9 cellular contexts compared by ENCODE assay signal in the genomic region with DNA sequence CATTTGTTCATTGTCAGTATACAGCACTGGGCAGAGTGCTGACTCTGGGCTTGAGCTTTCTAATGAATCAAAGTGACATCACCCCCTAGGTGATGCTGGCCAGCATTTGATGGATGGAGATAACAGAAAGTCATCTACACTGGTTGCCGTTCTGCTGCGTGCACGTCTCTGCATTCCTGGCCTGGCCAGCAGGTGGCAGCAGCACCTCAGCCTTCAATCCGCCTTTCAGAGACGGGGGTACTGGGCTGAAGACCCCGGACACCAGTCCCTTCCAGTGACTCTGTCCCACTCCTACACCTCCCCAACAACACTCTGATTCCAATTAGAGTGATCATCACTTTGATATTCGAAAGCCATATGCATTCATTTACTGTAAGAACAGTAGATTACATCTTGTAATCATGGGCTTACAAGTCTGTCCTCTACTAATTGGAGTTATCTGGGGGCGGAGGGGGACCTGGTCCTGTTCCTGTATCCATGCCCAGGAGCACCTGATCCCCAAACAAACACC. TPM values are rescaled to one million over a fixed set of nuclear protein-coding genes. Genes with fewer than 3 reads are reported as not detected.
DNase-seq lines count a peak whose midpoint lies in the region; ATAC-seq, FAIRE-seq and TF ChIP-seq lines count a peak whose summit lies in the region.
"Had no signal": no experiment of that assay in that cellular context is flagged by ENCODE, and none has a peak within 500 bp of the region (broad histone marks: within the 10 kb centered on the region; RNA-seq: fewer than 3 reads in every experiment).

No MANE protein-coding gene starts in this region.

- H3K27ac Mint-ChIP-seq in neural progenitor cell, result peak overlapping the region; percentile 69

- H3K4me3 ChIP-seq in OCI-LY3 (ENCODE audit: low read length), result no peak overlapping the region
- no peak overlapping the region for H3K4me3 ChIP-seq in fibroblast of lung (replicated peaks in 1 of 4; ENCODE audit: control extremely low read depth in 1 of 4, insufficient read depth in 1 of 4, low read depth in 3 of 4, low read length in 4 of 4)
- no peak overlapping the region for H3K4me3 ChIP-seq in neural progenitor cell
- H3K4me3 ChIP-seq in tibial nerve, result no peak overlapping the region

- FAIRE-seq in H54 (lab: Jason Lieb, UNC), result peak; percentile 67
- FAIRE-seq: TTC549 had no signal

- no peaks in the 10 kb centered on the region for H3K36me3 ChIP-seq in OCI-LY3 (replicated peaks; ENCODE audit: low read depth, low read length)
- H3K36me3 ChIP-seq in fibroblast of lung (ENCODE audit: control insufficient read depth, insufficient read depth, low read length), result no peaks in the 10 kb centered on the region
- no peaks in the 10 kb centered on the region for H3K36me3 ChIP-seq in neural progenitor cell
- no peaks in the 10 kb centered on the region for H3K36me3 ChIP-seq in tibial nerve

- peak; percentile 31 for DNase-seq in DMS153 (lab: John Stamatoyannopoulos, UW)
- DNase-seq in H54 (ENCODE audit: insufficient read length, low spot score), result peak; percentile 64
- peak; percentile 39 for DNase-seq in activated T-cell treated with anti-CD3 and anti-CD28 coated beads for 48 hours (ENCODE audit: low read depth)
- peak; percentile 27 to 39 for DNase-seq in fibroblast of lung (ENCODE audit: low read depth in 2 of 2)
- peak; percentile 78 for DNase-seq in neural progenitor cell (ENCODE audit: low spot score)
- peak in 1 of 2 donors; percentile 55 for DNase-seq in tibial nerve (ENCODE audit: low spot score in 2 of 2)

- H3K36me3 Mint-ChIP-seq in neural progenitor cell, result no peaks in the 10 kb centered on the region

- no peaks in the 10 kb centered on the region for H4K20me1 ChIP-seq in OCI-LY3 (ENCODE audit: insufficient read depth, low read length)
- no peaks in the 10 kb centered on the region for H4K20me1 ChIP-seq in fibroblast of lung (ENCODE audit: control insufficient read depth, extremely low read depth, insufficient read depth, low read length)
- H4K20me1 ChIP-seq in neural progenitor cell (ENCODE audit: low read depth), result peaks cover 5% of the 10 kb centered on the region

- no peak for TF ChIP-seq POLR2A in H54 (IDR thresholded peaks at IDR 0.05; ENCODE audit: low read depth, low read length)
- TF ChIP-seq POLR2A in tibial nerve (IDR thresholded peaks at IDR 0.05), result no peak

- no peak overlapping the region for H3K4me3 Mint-ChIP-seq in neural progenitor cell

- no peaks in the 10 kb centered on the region for H3K27me3 ChIP-seq in OCI-LY3 (ENCODE audit: low read depth, low read length)
- H3K27me3 ChIP-seq in fibroblast of lung (ENCODE audit: control insufficient read depth, insufficient read depth, low read length), result no peaks in the 10 kb centered on the region
- H3K27me3 ChIP-seq in neural progenitor cell, result peaks cover 15% of the 10 kb centered on the region
- H3K27me3 ChIP-seq in tibial nerve, result no peaks in the 10 kb centered on the region

- WGBS in tibial nerve, 2 donors, result 5 to 8% methylated on average over 8 of the region's 8 CpGs

- TF ChIP-seq CTCF in OCI-LY3 (IDR thresholded peaks at IDR 0.05; ENCODE audit: low read depth, low read length) (peak; percentile 97), fibroblast of lung (conservative IDR thresholded peaks at IDR 0.05 in 1 of 2, IDR thresholded peaks at IDR 0.05 in 1 of 2; ENCODE audit: low read depth in 1 of 2, low read length in 2 of 2) (peak; percentile 93 to 95), neural progenitor cell (IDR thresholded peaks at IDR 0.05) (peak; percentile 99), tibial nerve (IDR thresholded peaks at IDR 0.05) (peak; percentile 94 to 99 (median 96))

- H2AFZ ChIP-seq in OCI-LY3 (ENCODE audit: low read depth, low read length), result no peak overlapping the region; the same call in 1 of the 2 replicates
- H2AFZ ChIP-seq in fibroblast of lung (ENCODE audit: low read length), result no peak overlapping the region
- no peak overlapping the region for H2AFZ ChIP-seq in neural progenitor cell (replicated peaks)

- TF ChIP-seq EP300 in tibial nerve (IDR thresholded peaks at IDR 0.05), result peak in 1 of 2 donors; percentile 40

- H3K9me3 ChIP-seq in OCI-LY3 (ENCODE audit: insufficient read depth, low read length) (no peaks in the 10 kb centered on the region), fibroblast of lung (ENCODE audit: control insufficient read depth, insufficient read depth, low read depth, low read length) (no peaks in the 10 kb centered on the region), neural progenitor cell (ENCODE audit: low read depth) (no peaks in the 10 kb centered on the region), tibial nerve (no peaks in the 10 kb centered on the region)

- H3K79me2 ChIP-seq in OCI-LY3 (ENCODE audit: low read length) (no peaks in the 10 kb centered on the region), fibroblast of lung (ENCODE audit: control insufficient read depth, insufficient read depth, low read length) (no peaks in the 10 kb centered on the region), neural progenitor cell (ENCODE audit: low read depth) (no peaks in the 10 kb centered on the region)

- no peaks in the 10 kb centered on the region for H3K4me1 ChIP-seq in OCI-LY3 (ENCODE audit: low read length)
- H3K4me1 ChIP-seq in fibroblast of lung (ENCODE audit: control insufficient read depth, extremely low read depth, insufficient read depth, low read length), result no peaks in the 10 kb centered on the region
- H3K4me1 ChIP-seq in neural progenitor cell, result peaks cover 9% of the 10 kb centered on the region
- H3K4me1 ChIP-seq in tibial nerve, result peaks cover 0 to 13% (median 0%) of the 10 kb centered on the region in 4 donors

- no peaks in the 10 kb centered on the region for H3K9me3 Mint-ChIP-seq in neural progenitor cell

- H3K27me3 Mint-ChIP-seq in neural progenitor cell (ENCODE audit: insufficient read depth, low read depth), result peaks cover 6% of the 10 kb centered on the region

- peaks cover 23% of the 10 kb centered on the region for H3K4me1 Mint-ChIP-seq in neural progenitor cell

- H3F3A ChIP-seq in neural progenitor cell (ENCODE audit: low read depth), result peaks cover 15% of the 10 kb centered on the region

- H3K27ac ChIP-seq in OCI-LY3 (ENCODE audit: low read length), result no peak overlapping the region
- no peak overlapping the region for H3K27ac ChIP-seq in fibroblast of lung (ENCODE audit: insufficient read depth, low read length)
- H3K27ac ChIP-seq in neural progenitor cell, result no peak overlapping the region
- H3K27ac ChIP-seq in tibial nerve, result no peak overlapping the region

- ATAC-seq in HG03457 (IDR thresholded peaks at IDR 0.05; ENCODE audit: unreplicated experiment), result no peak

- H3K4me2 ChIP-seq in OCI-LY3 (ENCODE audit: low read length) (no peak overlapping the region), fibroblast of lung (ENCODE audit: extremely low read depth, insufficient read depth, low read length) (no peak overlapping the region), neural progenitor cell (no peak overlapping the region)

- H3K9ac ChIP-seq in OCI-LY3 (ENCODE audit: low read length) (no peak overlapping the region), fibroblast of lung (ENCODE audit: insufficient read depth, low read length) (no peak overlapping the region), neural progenitor cell (no peak overlapping the region)

RNA-seq across cellular contexts. Expression of a gene that starts 6.0 kb away (rescaled TPM):
- total RNA-seq in fibroblast of lung (0.26 TPM in 1 of 2 replicates, not detected in the other), neural progenitor cell (ENCODE audit: low replicate concordance) (not detected in 2 replicates), tibial nerve (not detected)
- not detected in 2 replicates for polyA plus RNA-seq in fibroblast of lung
- polyA plus RNA-seq in fibroblast of lung (2012), result not detected in 2 replicates
- not detected in 2 replicates for polyA minus RNA-seq in fibroblast of lung (ENCODE audit: low replicate concordance)

RNA-seq across cellular contexts. Expression of a gene that starts 56.1 kb away (rescaled TPM):
- total RNA-seq in fibroblast of lung (31.3 and 34.2 TPM in 2 replicates), neural progenitor cell (ENCODE audit: low replicate concordance) (10.8 and 28.9 TPM in 2 replicates), tibial nerve (100 to 1,000 TPM in 3 of 4 donors, 10 to 100 TPM in 1; 93.3 to 121 (median 117) TPM)
- 16.9 and 20.9 TPM in 2 replicates for polyA plus RNA-seq in fibroblast of lung
- polyA plus RNA-seq in fibroblast of lung (2012), result 24.2 and 28.9 TPM in 2 replicates
- 33.7 and 42.3 TPM in 2 replicates for polyA minus RNA-seq in fibroblast of lung (ENCODE audit: low replicate concordance)
